ENCODE assay signal across 9 cellular contexts in the genomic region with DNA sequence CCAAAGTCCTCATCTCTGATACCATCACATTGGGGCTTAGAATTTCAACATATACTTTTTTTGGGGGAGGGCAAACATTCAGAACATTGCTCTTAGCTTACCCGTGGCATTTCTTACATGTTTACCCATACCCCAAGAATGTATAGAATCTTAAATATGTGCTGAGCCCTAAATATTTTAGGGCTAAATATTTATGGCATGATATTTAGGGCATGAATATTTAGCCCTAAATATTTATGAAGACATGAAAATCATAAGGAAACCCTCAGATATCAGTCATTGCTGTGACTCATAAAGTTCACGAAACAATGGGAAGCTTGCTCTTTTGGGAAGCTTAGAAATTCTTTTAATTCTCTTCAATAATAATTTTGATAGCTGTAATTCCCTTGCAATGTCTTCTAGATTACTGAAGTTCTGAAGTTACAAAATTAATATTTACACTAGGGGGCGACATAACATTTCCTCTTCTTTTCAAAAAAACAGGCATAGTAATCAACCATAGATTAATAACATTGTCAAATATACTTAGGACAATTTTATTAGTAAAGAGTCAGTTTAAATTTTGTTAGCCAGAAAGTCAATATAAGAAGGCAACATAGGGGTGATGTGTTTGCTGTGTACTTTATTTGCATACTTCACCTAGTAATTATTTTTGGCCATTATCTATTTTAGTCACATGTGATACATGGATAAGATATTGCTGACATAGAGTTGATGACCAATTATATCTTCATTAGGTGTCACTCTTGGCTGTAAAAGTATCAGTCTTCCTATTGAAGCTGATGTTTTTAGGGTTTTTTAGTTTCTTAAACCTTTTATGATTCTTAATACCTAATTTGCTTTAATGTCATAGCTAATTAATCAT. TPM values are rescaled to one million over a fixed set of nuclear protein-coding genes. Genes with fewer than 3 reads are reported as not detected.
DNase-seq lines count a peak whose midpoint lies in the region; ATAC-seq, FAIRE-seq and TF ChIP-seq lines count a peak whose summit lies in the region.
"Had no signal": no experiment of that assay in that cellular context is flagged by ENCODE, and none has a peak within 500 bp of the region (broad histone marks: within the 10 kb centered on the region; RNA-seq: fewer than 3 reads in every experiment).

No MANE protein-coding gene starts in this region.

- H3K9me3 ChIP-seq in A549, result no peaks in the 10 kb centered on the region
- H3K9me3 ChIP-seq in PC-3 (ENCODE audit: low read length), result no peaks in the 10 kb centered on the region
- no peaks in the 10 kb centered on the region for H3K9me3 ChIP-seq in prostate gland

- CTCF ChIA-PET in A549 (lab: Yijun Ruan, JAX), result no interaction called here
- CTCF ChIA-PET in PC-3 (lab: Charles Lee), result interaction anchor here (0.6 to 1.1 kb wide), 2 partner anchors 15 to 1362 kb away, joined by 3 read pairs; no protein-coding TSS in a partner anchor

- ATAC-seq in A549 (no peak), GM18517 (IDR thresholded peaks at IDR 0.05; ENCODE audit: unreplicated experiment) (peak; percentile 48), PC-3 (peak; percentile 38; the same call in 1 of the 2 replicates)

- 1% methylated on average over 3 of the region's 3 CpGs for WGBS in A549 (ENCODE audit: missing lambda C conversion rate)
- WGBS in prostate gland, result 51% methylated on average over 3 of the region's 3 CpGs

- H3K36me3 ChIP-seq in PC-3 (ENCODE audit: low read depth, low read length) (no peaks in the 10 kb centered on the region), prostate gland (no peaks in the 10 kb centered on the region)

- no peak for TF ChIP-seq EP300 in A549 (IDR thresholded peaks at IDR 0.05)

- no peak overlapping the region for H3K4me2 ChIP-seq in A549
- H3K4me2 ChIP-seq in PC-3 (ENCODE audit: low read length), result no peak overlapping the region

- H3K4me1 ChIP-seq in A549 (no peaks in the 10 kb centered on the region), PC-3 (ENCODE audit: insufficient read depth, low read length) (no peaks in the 10 kb centered on the region; the same call in 1 of the 2 replicates), prostate gland (replicated peaks) (no peaks in the 10 kb centered on the region)

- H3K9ac ChIP-seq in PC-3 (ENCODE audit: low read length), result no peak overlapping the region

- intact Hi-C loops in PC-3 (cut with micrococcal nuclease), result no loop called here
- intact Hi-C loops in prostate gland (cut with DNase I), result no loop called here
- intact Hi-C loops in posterior vena cava (cut with DNase I), result no loop called here

- no peaks in the 10 kb centered on the region for H4K20me1 ChIP-seq in PC-3 (ENCODE audit: low read length)

- DNase-seq in A549 (ENCODE audit: low read depth in 1 of 2, low spot score in 1 of 2), result no peak
- DNase-seq in PC-3, result peak; percentile 74
- peak; percentile 22 to 49 for DNase-seq in foreskin fibroblast
- no peak for DNase-seq in prostate gland (ENCODE audit: low spot score)
- no peak for DNase-seq in SIG-M5 treated with dmso at 0.1 percent for 504 hours (lab: John Stamatoyannopoulos, UW; ENCODE audit: unreplicated experiment)
- DNase-seq in posterior vena cava (ENCODE audit: low spot score), result no peak
- DNase-seq in ureter (ENCODE audit: low spot score), result no peak
- DNase-seq: stimulated activated CD4-positive, alpha-beta T cell treated with anti-CD3 and anti-CD28 coated beads, Interleukin-2, amount 100 ng/mL, for 24 hours had no signal

- peak; percentile 40 for TF ChIP-seq CTCF in A549 (IDR thresholded peaks at IDR 0.05)
- peak; percentile 77 for TF ChIP-seq CTCF in PC-3 (conservative IDR thresholded peaks at IDR 0.05; ENCODE audit: low read depth, low read length)
- peak; percentile 18 for TF ChIP-seq CTCF in foreskin fibroblast (IDR thresholded peaks at IDR 0.05; ENCODE audit: low read depth, low read length)
- TF ChIP-seq CTCF in prostate gland (IDR thresholded peaks at IDR 0.05), result peak in 1 of 4 experiments; percentile 25

- no TSS peak for BruUV-seq in PC-3 (replicated peaks; lab: Mats Ljungman, UMichigan)

- peak; percentile 24 to 42; a peak in 2 of 5 replicates for TF ChIP-seq RAD21 in A549 (conservative IDR thresholded peaks at IDR 0.05 in 1 of 2, IDR thresholded peaks at IDR 0.05 in 1 of 2)

- FAIRE-seq in A549 (lab: Jason Lieb, UNC), result no peak

- no peak overlapping the region for H3K27ac ChIP-seq in A549
- H3K27ac ChIP-seq in PC-3 (ENCODE audit: low read length), result no peak overlapping the region
- H3K27ac ChIP-seq in prostate gland, result no peak overlapping the region

- H3K79me2 ChIP-seq in PC-3 (ENCODE audit: low read length), result no peaks in the 10 kb centered on the region

- H3K9me2 ChIP-seq in PC-3 (replicated peaks; ENCODE audit: low read length), result no peaks in the 10 kb centered on the region

- no peaks in the 10 kb centered on the region for H3F3A ChIP-seq in PC-3 (ENCODE audit: low read length, unreplicated experiment)

- no peak overlapping the region for H2AFZ ChIP-seq in PC-3 (ENCODE audit: low read length)

- TF ChIP-seq POLR2A in A549 (IDR thresholded peaks at IDR 0.05; ENCODE audit: low read length) (no peak), prostate gland (IDR thresholded peaks at IDR 0.05) (no peak)

- POLR2A ChIA-PET in A549 (lab: Yijun Ruan, JAX), result no interaction called here
- POLR2A ChIA-PET in PC-3 (lab: Charles Lee; ENCODE audit: unreplicated experiment), result no interaction called here

- H3K4me3 ChIP-seq in A549 (no peak overlapping the region), PC-3 (ENCODE audit: low read length) (no peak overlapping the region), foreskin fibroblast (ENCODE audit: low read depth in 1 of 2, low read length in 2 of 2) (no peak overlapping the region), prostate gland (no peak overlapping the region)

- H3K27me3 ChIP-seq in PC-3 (ENCODE audit: low read length) (no peaks in the 10 kb centered on the region), prostate gland (replicated peaks; ENCODE audit: insufficient read depth) (no peaks in the 10 kb centered on the region)

TF ChIP-seq in A549, 52 proteins besides CTCF, POLR2A, EP300 and RAD21:
- TF ChIP-seq, protein P1, sequence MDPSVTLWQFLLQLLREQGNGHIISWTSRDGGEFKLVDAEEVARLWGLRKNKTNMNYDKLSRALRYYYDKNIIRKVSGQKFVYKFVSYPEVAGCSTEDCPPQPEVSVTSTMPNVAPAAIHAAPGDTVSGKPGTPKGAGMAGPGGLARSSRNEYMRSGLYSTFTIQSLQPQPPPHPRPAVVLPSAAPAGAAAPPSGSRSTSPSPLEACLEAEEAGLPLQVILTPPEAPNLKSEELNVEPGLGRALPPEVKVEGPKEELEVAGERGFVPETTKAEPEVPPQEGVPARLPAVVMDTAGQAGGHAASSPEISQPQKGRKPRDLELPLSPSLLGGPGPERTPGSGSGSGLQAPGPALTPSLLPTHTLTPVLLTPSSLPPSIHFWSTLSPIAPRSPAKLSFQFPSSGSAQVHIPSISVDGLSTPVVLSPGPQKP (IDR thresholded peaks at IDR 0.05; ENCODE audit: low read depth, low read length), result no peak
- TF ChIP-seq, protein P2, sequence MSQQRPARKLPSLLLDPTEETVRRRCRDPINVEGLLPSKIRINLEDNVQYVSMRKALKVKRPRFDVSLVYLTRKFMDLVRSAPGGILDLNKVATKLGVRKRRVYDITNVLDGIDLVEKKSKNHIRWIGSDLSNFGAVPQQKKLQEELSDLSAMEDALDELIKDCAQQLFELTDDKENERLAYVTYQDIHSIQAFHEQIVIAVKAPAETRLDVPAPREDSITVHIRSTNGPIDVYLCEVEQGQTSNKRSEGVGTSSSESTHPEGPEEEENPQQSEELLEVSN (IDR thresholded peaks at IDR 0.05; ENCODE audit: borderline replicate concordance, low read depth), result no peak
- TF ChIP-seq JUN (IDR thresholded peaks at IDR 0.05) (no peak), KDM1A (IDR thresholded peaks at IDR 0.05; ENCODE audit: low read depth) (no peak), RFX5 (IDR thresholded peaks at IDR 0.05) (no peak), TP53 (CRISPR knock-in tag; IDR thresholded peaks at IDR 0.05) (no peak), POLR2AphosphoS2 (conservative IDR thresholded peaks at IDR 0.05; ENCODE audit: low read length) (no peak), HDAC2 (IDR thresholded peaks at IDR 0.05) (no peak), SMC3 (IDR thresholded peaks at IDR 0.05) (no peak), ZSCAN20 (CRISPR knock-in tag; IDR thresholded peaks at IDR 0.05) (no peak), CBX2 (IDR thresholded peaks at IDR 0.05; ENCODE audit: borderline replicate concordance, low read depth) (no peak)
- TF ChIP-seq, protein P3, sequence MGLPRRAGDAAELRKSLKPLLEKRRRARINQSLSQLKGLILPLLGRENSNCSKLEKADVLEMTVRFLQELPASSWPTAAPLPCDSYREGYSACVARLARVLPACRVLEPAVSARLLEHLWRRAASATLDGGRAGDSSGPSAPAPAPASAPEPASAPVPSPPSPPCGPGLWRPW (IDR thresholded peaks at IDR 0.05), result no peak
- TF ChIP-seq, protein P4, sequence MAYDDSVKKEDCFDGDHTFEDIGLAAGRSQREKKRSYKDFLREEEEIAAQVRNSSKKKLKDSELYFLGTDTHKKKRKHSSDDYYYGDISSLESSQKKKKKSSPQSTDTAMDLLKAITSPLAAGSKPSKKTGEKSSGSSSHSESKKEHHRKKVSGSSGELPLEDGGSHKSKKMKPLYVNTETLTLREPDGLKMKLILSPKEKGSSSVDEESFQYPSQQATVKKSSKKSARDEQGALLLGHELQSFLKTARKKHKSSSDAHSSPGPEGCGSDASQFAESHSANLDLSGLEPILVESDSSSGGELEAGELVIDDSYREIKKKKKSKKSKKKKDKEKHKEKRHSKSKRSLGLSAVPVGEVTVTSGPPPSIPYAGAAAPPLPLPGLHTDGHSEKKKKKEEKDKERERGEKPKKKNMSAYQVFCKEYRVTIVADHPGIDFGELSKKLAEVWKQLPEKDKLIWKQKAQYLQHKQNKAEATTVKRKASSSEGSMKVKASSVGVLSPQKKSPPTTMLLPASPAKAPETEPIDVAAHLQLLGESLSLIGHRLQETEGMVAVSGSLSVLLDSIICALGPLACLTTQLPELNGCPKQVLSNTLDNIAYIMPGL (CRISPR knock-in tag; IDR thresholded peaks at IDR 0.05; ENCODE audit: borderline replicate concordance), result no peak

RNA-seq across cellular contexts. Expression of a gene that starts 13.1 kb away (rescaled TPM):
- not detected in 2 replicates for polyA plus RNA-seq in A549 (2011; rRNA removed)
- under 0.01 TPM in 1 of 2 replicates, not detected in the other for polyA plus RNA-seq in A549 (2012; cell fraction: cytosol; rRNA removed)
- not detected in 2 replicates for polyA plus RNA-seq in A549 (2012; cell fraction: nucleus; rRNA removed)
- not detected in 3 replicates for polyA plus RNA-seq in A549 (2017; fragmentation: RNase III; extraction: RNeasy Plus Mini Kit Qiagen cat#74134 plus additional on column Dnase treatment)
- not detected in 2 replicates for polyA minus RNA-seq in A549 (2011; rRNA and poly(A)+ RNA removed)
- 1.6 and 1.9 TPM in 2 replicates for total RNA-seq in PC-3 (2014; rRNA removed)
- total RNA-seq in prostate gland, result under 1 TPM; 0.41 to 0.80 TPM
- 1 to 10 TPM in 1 of 2 donors, under 1 TPM in 1; 0.76 to 1.2 TPM for total RNA-seq in posterior vena cava
- total RNA-seq in ureter, result 1.2 TPM

Comparison
In these comparisons a context has a peak if more than half of its experiments do, and no peak if none do; other contexts are left out.
1. ATAC-seq: peak in GM18517 (single experiment) and PC-3 (single experiment); none in A549 (0 of 2).
2. DNase-seq: peak in PC-3 (single experiment) and foreskin fibroblast (2 of 2); none in A549 (0 of 2), prostate gland (single experiment), SIG-M5 treated with dmso at 0.1 percent for 504 hours (single experiment), posterior vena cava (single experiment) and ureter (single experiment).